24 cellular contexts compared by ENCODE assay signal in genomic region chr10:81792729-81793128, GRCh38.
"Had no signal": no experiment of that assay in that cellular context is flagged by ENCODE, and none has a peak within 500 bp of the region (broad histone marks: within the 10 kb centered on the region; RNA-seq: fewer than 3 reads in every experiment).

No MANE protein-coding gene starts in this region.

- H2AFZ ChIP-seq: hepatocyte had no signal

- H3K27ac ChIP-seq: coronary artery, dorsolateral prefrontal cortex, esophagus muscularis mucosa, foreskin keratinocyte, gastroesophageal sphincter, heart left ventricle, hepatocyte, lower lobe of right lung had no signal

- H3K27me3 ChIP-seq: esophagus muscularis mucosa, foreskin keratinocyte, gastroesophageal sphincter, heart left ventricle, hepatocyte had no signal

- DNase-seq: dermis blood vessel endothelial cell; dorsolateral prefrontal cortex; effector CD4-positive, alpha-beta T cell; effector memory CD4-positive, alpha-beta T cell; foreskin keratinocyte; heart left ventricle; hypothalamus; immature natural killer cell; islet precursor cell; kidney; kidney glomerular epithelial cell; left colon; left ventricle myocardium superior; lower lobe of right lung; mesenchymal stem cell; mucosa of descending colon; naive B cell had no signal

- H3K79me2 ChIP-seq: hepatocyte had no signal

- FAIRE-seq: colon, endothelial cell of umbilical vein had no signal

- H3K4me2 ChIP-seq: hepatocyte had no signal

- ATAC-seq: foreskin keratinocyte, gastroesophageal sphincter, heart left ventricle, left colon, left lobe of liver, left ventricle myocardium superior, lower lobe of right lung, mucosa of descending colon had no signal

- H3K4me3 ChIP-seq: coronary artery, dorsolateral prefrontal cortex, esophagus muscularis mucosa, gastroesophageal sphincter, heart left ventricle, hepatocyte, lower lobe of right lung, mucosa of descending colon had no signal

- H3K36me3 ChIP-seq: esophagus muscularis mucosa, gastroesophageal sphincter, heart left ventricle, lower lobe of right lung had no signal

- H3K9me3 ChIP-seq: esophagus muscularis mucosa, gastroesophageal sphincter, heart left ventricle, lower lobe of right lung had no signal

- H3K4me1 ChIP-seq: esophagus muscularis mucosa, foreskin keratinocyte, gastroesophageal sphincter, heart left ventricle, lower lobe of right lung had no signal
